In genomic region chr9:76877961-76878360, GRCh38 we compare ENCODE assay signal across 19 cellular contexts. TPM values are rescaled to one million over a fixed set of nuclear protein-coding genes. Genes with fewer than 3 reads are reported as not detected.
DNase-seq lines count a peak whose midpoint lies in the region; ATAC-seq, FAIRE-seq and TF ChIP-seq lines count a peak whose summit lies in the region.
"Had no signal": no experiment of that assay in that cellular context is flagged by ENCODE, and none has a peak within 500 bp of the region (broad histone marks: within the 10 kb centered on the region; RNA-seq: fewer than 3 reads in every experiment).

No MANE protein-coding gene starts in this region.

- H3K4me1 ChIP-seq in K562 (replicated peaks in 1 of 2; ENCODE audit: control insufficient read depth in 2 of 2, insufficient read depth in 2 of 2, low read length in 2 of 2) = no peaks in the 10 kb centered on the region
- peaks cover 56% of the 10 kb centered on the region for H3K4me1 ChIP-seq in muscle layer of colon (ENCODE audit: insufficient read depth, low read length)
- H3K4me1 ChIP-seq: Peyer's patch had no signal

- H3K27ac Mint-ChIP-seq in naive thymus-derived CD8-positive, alpha-beta T cell = no peak overlapping the region

- H3K9me3 Mint-ChIP-seq in naive thymus-derived CD8-positive, alpha-beta T cell = peaks cover 0 to 2% (median 0%) of the 10 kb centered on the region in 9 donors

- no peak for TF ChIP-seq RAD21 in K562 (CRISPR knock-in tag; conservative IDR thresholded peaks at IDR 0.05 in 1 of 2, IDR thresholded peaks at IDR 0.05 in 1 of 2)

- H4K20me1 ChIP-seq in K562 (replicated peaks; ENCODE audit: control insufficient read depth, insufficient read depth, low read length) = no peaks in the 10 kb centered on the region

- H3K79me2 ChIP-seq in K562 (ENCODE audit: control insufficient read depth, insufficient read depth, low read length) = no peaks in the 10 kb centered on the region

- peak; percentile 59 for DNase-seq in ELR (ENCODE audit: low read depth)
- DNase-seq in K562 (ENCODE audit: extremely low read depth in 1 of 4, low spot score in 3 of 4) = no peak
- no peak for DNase-seq in substantia nigra (lab: John Stamatoyannopoulos, UW)
- DNase-seq in NCI-H526 treated with DMSO at 0.1 percent for 48 hours (lab: John Stamatoyannopoulos, UW) = no peak
- DNase-seq in activated naive CD4-positive, alpha-beta T cell treated with Interleukin-2 at 50 U/mL for 16 hours = no peak
- DNase-seq in naive thymus-derived CD8-positive, alpha-beta T cell = no peak
- no peak for DNase-seq in anterior cingulate cortex (lab: John Stamatoyannopoulos, UW)
- DNase-seq: MM.1S, NCI-H1105, NCI-H1694 treated with DMSO at 0.1 percent for 48 hours, NCI-H446, NCI-H82, Peyer's patch, Right ventricle myocardium superior had no signal

- H3K27ac ChIP-seq in K562 (ENCODE audit: extremely low read depth, low read depth, low read length) (no peak overlapping the region), muscle layer of colon (ENCODE audit: low read depth, low read length) (peak overlapping the region; percentile 32), substantia nigra (ENCODE audit: low read depth, low read length, poor library complexity, severe bottlenecking) (peak overlapping the region; percentile 53)

- ATAC-seq in K562 = no peak
- ATAC-seq in naive thymus-derived CD8-positive, alpha-beta T cell = no peak
- ATAC-seq: HepG2 had no signal

- H3K9me3 ChIP-seq in K562 (replicated peaks; ENCODE audit: control insufficient read depth, insufficient read depth, low read depth, low read length) (no peaks in the 10 kb centered on the region), muscle layer of colon (ENCODE audit: low read length) (no peaks in the 10 kb centered on the region)
- H3K9me3 ChIP-seq: Peyer's patch had no signal

- CTCF ChIA-PET in K562 (lab: Yijun Ruan, JAX; ENCODE audit: low intra/inter-chr PET ratio) = no interaction called here

- intact Hi-C loops in K562 (cut with micrococcal nuclease) = no loop called here

- in situ Hi-C loops in K562 (cut with MboI) = no loop called here

- FAIRE-seq in K562 (lab: Jason Lieb, UNC) = no peak
- FAIRE-seq: G401.6, GM12892, GM19239, HepG2 had no signal

- H3K9ac ChIP-seq in K562 (ENCODE audit: insufficient read depth in 1 of 2, low read depth in 2 of 2, low read length in 2 of 2) (no peak overlapping the region), muscle layer of colon (ENCODE audit: low read length) (no peak overlapping the region)

- no peak for TF ChIP-seq CTCF in K562 (IDR thresholded peaks at IDR 0.05 in 2 of 3, conservative IDR thresholded peaks at IDR 0.05 in 1 of 3; ENCODE audit: insufficient read depth in 2 of 3, low read depth in 1 of 3, low read length in 3 of 3)

- BruUV-seq in K562 (replicated peaks; lab: Mats Ljungman, UMichigan) = no TSS peak

- no peaks in the 10 kb centered on the region for H3K9me1 ChIP-seq in K562 (ENCODE audit: control insufficient read depth, insufficient read depth, low read length)

- no peak for TF ChIP-seq POLR2A in K562 (conservative IDR thresholded peaks at IDR 0.05)

- no peaks in the 10 kb centered on the region for H3K27me3 ChIP-seq in K562 (ENCODE audit: control insufficient read depth in 2 of 2, insufficient read depth in 2 of 2, low read length in 2 of 2)
- H3K27me3 ChIP-seq in muscle layer of colon (ENCODE audit: control insufficient read depth in 1 of 2, insufficient read depth in 2 of 2, low read length in 2 of 2) = no peaks in the 10 kb centered on the region
- H3K27me3 ChIP-seq: Peyer's patch had no signal

- no peak overlapping the region for H3K4me2 ChIP-seq in K562 (ENCODE audit: insufficient read depth, low read length)

- no peak for TF ChIP-seq EP300 in K562 (IDR thresholded peaks at IDR 0.05; ENCODE audit: low read length)

- H2AFZ ChIP-seq in K562 (ENCODE audit: low read depth, low read length) = no peak overlapping the region

- H3K36me3 Mint-ChIP-seq in naive thymus-derived CD8-positive, alpha-beta T cell = no peaks in the 10 kb centered on the region

- no peaks in the 10 kb centered on the region for H3K4me1 Mint-ChIP-seq in naive thymus-derived CD8-positive, alpha-beta T cell

- H3K36me3 ChIP-seq in K562 (ENCODE audit: control insufficient read depth, insufficient read depth, low read length) (no peaks in the 10 kb centered on the region), muscle layer of colon (ENCODE audit: insufficient read depth, low read length) (no peaks in the 10 kb centered on the region)
- H3K36me3 ChIP-seq: Peyer's patch had no signal

- H3K27me3 Mint-ChIP-seq in naive thymus-derived CD8-positive, alpha-beta T cell = peaks cover 0 to 11% (median 2%) of the 10 kb centered on the region in 5 donors

- POLR2A ChIA-PET in K562 (lab: Yijun Ruan, JAX) = no interaction called here
- POLR2A ChIA-PET in naive thymus-derived CD8-positive, alpha-beta T cell (lab: Charles Lee) = no interaction called here

- no peak overlapping the region for H3K4me3 Mint-ChIP-seq in naive thymus-derived CD8-positive, alpha-beta T cell

- H3K4me3 ChIP-seq in K562 (no peak overlapping the region), muscle layer of colon (ENCODE audit: low read depth in 1 of 2, low read length in 2 of 2) (no peak overlapping the region)
- H3K4me3 ChIP-seq: Peyer's patch had no signal

TF ChIP-seq in K562, 482 proteins besides CTCF, POLR2A, EP300 and RAD21:
- TF ChIP-seq CSDE1 (IDR thresholded peaks at IDR 0.05) (no peak), CBFA2T3 (IDR thresholded peaks at IDR 0.05) (peak; percentile 13; the same call in 1 of the 2 replicates), PCBP1 (IDR thresholded peaks at IDR 0.05; ENCODE audit: low read depth, low read length, poor library complexity, severe bottlenecking) (no peak)

RNA-seq across cellular contexts. Expression of gene PRUNE2, which starts 28.0 kb away (rescaled TPM):
- not detected in 2 replicates for total RNA-seq in K562 (2011; cell fraction: chromatin; rRNA removed; ENCODE audit: low replicate concordance)
- total RNA-seq in K562 (2011; cell fraction: nucleolus; rRNA removed) = not detected in 2 replicates
- 0.07 TPM in 1 of 2 replicates, not detected in the other for total RNA-seq in K562 (2011; cell fraction: nucleoplasm; rRNA removed)
- total RNA-seq in K562 (2014; rRNA removed) (0.04 and 0.05 TPM in 2 replicates), K562 (2014; rRNA removed; fragmentation: Illumina TruSeq; extraction: Trizol) (0.13 and 0.25 TPM in 2 replicates), K562 (2015; rRNA removed; fragmentation: Illumina TruSeq; extraction: Trizol) (0.04 and 0.14 TPM in 2 replicates), K562 (2021) (0.07 and 0.09 TPM in 2 replicates)
- polyA plus RNA-seq in K562 (2011; rRNA removed) (0.04 and 0.43 TPM in 2 replicates), K562 (2014; fragmentation: Illumina TruSeq; extraction: Trizol) (0.21 TPM in 1 of 2 replicates, not detected in the other), K562 (2014; fragmentation: Nextera tagmentation; extraction: Ambion mirVana) (under 1 TPM; 0.14 to 0.45 TPM), K562 (2014; rRNA removed) (not detected in 2 replicates)
- polyA plus RNA-seq in K562 (2011; cell fraction: cytosol; rRNA removed) = 0.15 TPM in 1 of 2 replicates, not detected in the other
- polyA plus RNA-seq in K562 (2011; cell fraction: nucleus; rRNA removed) = 0.34 TPM in 1 of 2 replicates, not detected in the other
- 0.18 and 0.29 TPM in 2 replicates for polyA plus RNA-seq in K562 (2012)
- 0.25 TPM in 1 of 2 replicates, not detected in the other for polyA minus RNA-seq in K562 (2011; rRNA and poly(A)+ RNA removed)
- polyA minus RNA-seq in K562 (2011; cell fraction: cytosol; rRNA and poly(A)+ RNA removed) = not detected in 2 replicates
- 0.27 TPM in 1 of 2 replicates, not detected in the other for polyA minus RNA-seq in K562 (2011; cell fraction: nucleus; rRNA and poly(A)+ RNA removed)
- not detected for total RNA-seq in naive thymus-derived CD8-positive, alpha-beta T cell
- not detected for polyA plus RNA-seq in naive thymus-derived CD8-positive, alpha-beta T cell
- polyA plus RNA-seq: HepG2 had no signal
